Comparison of ENCODE assay signal across 23 cellular contexts in the genomic region with DNA sequence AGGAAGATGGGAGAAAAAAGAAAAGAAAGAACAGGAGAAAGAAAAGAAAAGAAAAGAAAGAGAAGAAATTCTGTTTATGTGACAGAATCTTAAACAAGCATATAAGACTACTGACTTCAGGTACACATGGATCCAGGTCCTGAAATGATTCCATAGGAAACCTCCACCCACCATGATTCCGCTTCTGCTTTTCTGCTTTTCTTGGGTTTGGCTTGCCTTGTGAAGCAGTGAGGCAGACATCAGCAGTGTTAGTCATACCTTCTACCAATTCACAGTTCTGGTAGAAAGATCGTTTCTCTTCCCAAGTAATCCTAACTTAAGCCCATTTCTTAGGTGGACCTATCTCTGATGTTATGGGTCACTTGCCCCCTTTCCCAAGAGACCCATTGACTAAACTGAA.
"Had no signal": no experiment of that assay in that cellular context is flagged by ENCODE, and none has a peak within 500 bp of the region (broad histone marks: within the 10 kb centered on the region; RNA-seq: fewer than 3 reads in every experiment).

No MANE protein-coding gene starts in this region.

- H3K27ac ChIP-seq: colonic mucosa, coronary artery, dorsolateral prefrontal cortex, epithelial cell of prostate, esophagus squamous epithelium, foreskin keratinocyte, gastrocnemius medialis, gastroesophageal sphincter, heart left ventricle, heart right ventricle, hepatocyte had no signal

- H3K9me3 ChIP-seq: colonic mucosa, esophagus squamous epithelium, gastrocnemius medialis, gastroesophageal sphincter, heart left ventricle, heart right ventricle had no signal

- H3K4me3 Mint-ChIP-seq: dendritic cell treated with granulocyte-macrophage colony-stimulating factor and Interleukin-4, amounts not matched to agents 40 ng/mL and 50 ng/mL, for 4 days; effector memory CD8-positive, alpha-beta T cell; endodermal cell had no signal

- H3K27ac Mint-ChIP-seq: dendritic cell treated with granulocyte-macrophage colony-stimulating factor and Interleukin-4, amounts not matched to agents 40 ng/mL and 50 ng/mL, for 4 days; effector memory CD8-positive, alpha-beta T cell; endodermal cell had no signal

- H3K27me3 Mint-ChIP-seq: dendritic cell treated with granulocyte-macrophage colony-stimulating factor and Interleukin-4, amounts not matched to agents 40 ng/mL and 50 ng/mL, for 4 days; effector memory CD8-positive, alpha-beta T cell had no signal

- H3K4me3 ChIP-seq: colonic mucosa, coronary artery, dorsolateral prefrontal cortex, esophagus squamous epithelium, gastrocnemius medialis, gastroesophageal sphincter, heart left ventricle, heart right ventricle, hepatocyte had no signal

- H3K36me3 ChIP-seq: colonic mucosa, esophagus squamous epithelium, gastrocnemius medialis, gastroesophageal sphincter, heart left ventricle, heart right ventricle had no signal

- H3K9me3 Mint-ChIP-seq: dendritic cell treated with granulocyte-macrophage colony-stimulating factor and Interleukin-4, amounts not matched to agents 40 ng/mL and 50 ng/mL, for 4 days; endodermal cell had no signal

- H3K27me3 ChIP-seq: colonic mucosa, esophagus squamous epithelium, foreskin keratinocyte, gastrocnemius medialis, gastroesophageal sphincter, heart left ventricle, hepatocyte had no signal

- H3K4me1 Mint-ChIP-seq: endodermal cell had no signal

- DNase-seq: colonic mucosa; cortex of kidney; dermis blood vessel endothelial cell; effector CD4-positive, alpha-beta T cell; effector CD8-positive, alpha-beta T cell; effector memory CD4-positive, alpha-beta T cell; effector memory CD8-positive, alpha-beta T cell; endodermal cell; erythroblast; esophagus squamous epithelium; foreskin fibroblast; foreskin keratinocyte; foreskin melanocyte; gastrocnemius medialis; glutamatergic neuron; heart left ventricle; heart right ventricle had no signal

- H3K4me1 ChIP-seq: colonic mucosa, esophagus squamous epithelium, foreskin keratinocyte, gastrocnemius medialis, gastroesophageal sphincter, heart left ventricle, heart right ventricle had no signal
